24 cellular contexts compared by ENCODE assay signal in the genomic region with DNA sequence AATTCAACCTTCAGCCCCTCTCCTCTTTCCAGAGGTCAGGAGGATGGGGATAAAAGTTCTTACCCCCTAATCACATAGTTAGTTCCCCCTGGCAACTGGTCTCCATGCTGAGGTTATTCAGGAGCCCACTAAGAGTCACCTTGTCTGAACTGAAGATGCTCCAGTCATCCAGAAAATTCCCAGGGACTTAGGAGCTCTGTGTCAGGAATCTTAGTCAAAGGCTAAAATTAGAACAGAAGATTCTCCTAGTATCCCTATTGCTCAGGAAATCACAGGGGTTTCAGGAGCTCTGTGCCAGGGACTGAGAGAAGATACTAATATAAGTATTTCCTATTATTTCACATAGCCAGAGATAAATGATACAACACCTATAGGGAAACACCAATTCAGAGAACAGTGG. TPM values are rescaled to one million over a fixed set of nuclear protein-coding genes. Genes with fewer than 3 reads are reported as not detected.
"Had no signal": no experiment of that assay in that cellular context is flagged by ENCODE, and none has a peak within 500 bp of the region (broad histone marks: within the 10 kb centered on the region; RNA-seq: fewer than 3 reads in every experiment).

No MANE protein-coding gene starts in this region.

- H3K36me3 Mint-ChIP-seq: stimulated activated effector memory CD8-positive, alpha-beta T cell treated with anti-CD3 and anti-CD28 coated beads, Interleukin-12 subunit alpha, Interleukin-12 subunit beta, amount 100 ng/mL, for 72 hours; type B pancreatic cell had no signal

- DNase-seq: dorsolateral prefrontal cortex; effector CD4-positive, alpha-beta T cell; gastrocnemius medialis; head of caudate nucleus; left cardiac atrium; left lung; naive thymus-derived CD8-positive, alpha-beta T cell; nephron progenitor cell; nucleus accumbens; stimulated activated CD4-positive, alpha-beta T cell treated with anti-CD3 and anti-CD28 coated beads, Interleukin-2, amount 100 ng/mL, for 24 hours; stimulated activated CD4-positive, alpha-beta T cell treated with anti-CD3 and anti-CD28 coated beads, Interleukin-4, amount 100 ng/mL, for 24 hours; stimulated activated naive CD4-positive, alpha-beta T cell treated with Interleukin-2 at 50 U/mL for 16 hours; stomach; testis; tibial artery had no signal

- H3K36me3 ChIP-seq: gastrocnemius medialis, left lung, prostate gland, right atrium auricular region, stomach, tibial artery had no signal

- H3K4me1 ChIP-seq: gastrocnemius medialis, left lung, prostate gland, right atrium auricular region, testis, tibial artery had no signal

- H3K27ac Mint-ChIP-seq: naive thymus-derived CD8-positive, alpha-beta T cell; nephron progenitor cell; stimulated activated effector memory CD8-positive, alpha-beta T cell treated with anti-CD3 and anti-CD28 coated beads, Interleukin-12 subunit alpha, Interleukin-12 subunit beta, amount 100 ng/mL, for 72 hours; type B pancreatic cell had no signal

- H3K4me3 Mint-ChIP-seq: naive thymus-derived CD8-positive, alpha-beta T cell; nephron progenitor cell; stimulated activated effector memory CD8-positive, alpha-beta T cell treated with anti-CD3 and anti-CD28 coated beads, Interleukin-12 subunit alpha, Interleukin-12 subunit beta, amount 100 ng/mL, for 72 hours; type B pancreatic cell had no signal

- H3K27me3 ChIP-seq: dorsolateral prefrontal cortex, gastrocnemius medialis, left lung, right atrium auricular region, stomach, testis had no signal

- FAIRE-seq: colon, keratinocyte had no signal

- H3K4me3 ChIP-seq: dorsolateral prefrontal cortex, gastrocnemius medialis, left lung, prostate gland, right atrium auricular region, stomach, testis, tibial artery had no signal

- H3K9me3 ChIP-seq: gastrocnemius medialis, prostate gland, testis had no signal

- H3K4me1 Mint-ChIP-seq: naive thymus-derived CD8-positive, alpha-beta T cell; nephron progenitor cell; stimulated activated effector memory CD8-positive, alpha-beta T cell treated with anti-CD3 and anti-CD28 coated beads, Interleukin-12 subunit alpha, Interleukin-12 subunit beta, amount 100 ng/mL, for 72 hours had no signal

- ATAC-seq: gastrocnemius medialis; left cardiac atrium; left lung; naive thymus-derived CD8-positive, alpha-beta T cell; sciatic nerve; stimulated activated effector memory CD8-positive, alpha-beta T cell treated with anti-CD3 and anti-CD28 coated beads, Interleukin-12 subunit alpha, Interleukin-12 subunit beta, amount 100 ng/mL, for 72 hours had no signal

RNA-seq across cellular contexts. Expression of a gene that starts 37.3 kb away (rescaled TPM):
- total RNA-seq: lung microvascular endothelial cell; myocyte; naive thymus-derived CD8-positive, alpha-beta T cell had no signal
